In genomic region chr18:24672165-24672950, GRCh38 we compare ENCODE assay signal across 15 cellular contexts.
A peak's percentile ranks its signal among the peaks of the same experiment; 100 is the strongest.
DNase-seq lines count a peak whose midpoint lies in the region; ATAC-seq, FAIRE-seq and TF ChIP-seq lines count a peak whose summit lies in the region.
"Had no signal": no experiment of that assay in that cellular context is flagged by ENCODE, and none has a peak within 500 bp of the region (broad histone marks: within the 10 kb centered on the region; RNA-seq: fewer than 3 reads in every experiment).

No MANE protein-coding gene starts in this region.

- H4K20me1 ChIP-seq in GM12878 (ENCODE audit: control insufficient read depth, insufficient read depth) (no peaks in the 10 kb centered on the region), osteoblast (ENCODE audit: insufficient read depth, low read length) (no peaks in the 10 kb centered on the region)

- H3K27me3 ChIP-seq in GM12878 (replicated peaks in 1 of 2; ENCODE audit: control insufficient read depth in 2 of 2, insufficient read depth in 2 of 2, low read length in 1 of 2) (peaks cover 0 to 3% of the 10 kb centered on the region in 2 experiments; a peak in 1 of 4 replicates), Peyer's patch (no peaks in the 10 kb centered on the region), osteoblast (ENCODE audit: insufficient read depth, low read length) (no peaks in the 10 kb centered on the region)
- H3K27me3 ChIP-seq: uterus had no signal

- TF ChIP-seq RAD21 in GM12878 (IDR thresholded peaks at IDR 0.05; ENCODE audit: insufficient read depth, low read depth, low read length) = 0 out of 2 replicates have a peak, but pooled peaks have one; percentile 16

- in situ Hi-C loops in GM12878 (cut with MboI) = no loop called here

- POLR2A ChIA-PET in GM12878 (lab: Charles Lee) = no interaction called here

- H3K4me3 ChIP-seq in LNCaP clone FGC (ENCODE audit: low read depth, low read length) = no peak overlapping the region
- H3K4me3 ChIP-seq in GM12878 = no peak overlapping the region
- no peak overlapping the region for H3K4me3 ChIP-seq in Peyer's patch
- H3K4me3 ChIP-seq in osteoblast (ENCODE audit: insufficient read depth, low read length) = no peak overlapping the region
- H3K4me3 ChIP-seq: uterus had no signal

- H3K9ac ChIP-seq in GM12878 (ENCODE audit: control insufficient read depth, insufficient read depth, low read length) = no peak overlapping the region

- SMC1A ChIA-PET in GM12878 (lab: Charles Lee; ENCODE audit: uncharacterized antibody, unreplicated experiment) = interaction anchor here (0.6 to 1.8 kb wide), 2 partner anchors 14 to 183 kb away, joined by 3 read pairs; no protein-coding TSS in a partner anchor

- no peak overlapping the region for H2AFZ ChIP-seq in GM12878 (ENCODE audit: control insufficient read depth, low read depth, low read length)
- H2AFZ ChIP-seq in osteoblast (ENCODE audit: low read length) = no peak overlapping the region

- DNase-seq in NCI-H748 (lab: John Stamatoyannopoulos, UW; ENCODE audit: unreplicated experiment) = peak; percentile 43
- no peak for DNase-seq in NCI-H748 treated with DMSO at 0.1 percent for 48 hours (lab: John Stamatoyannopoulos, UW)
- DNase-seq in LNCaP clone FGC (ENCODE audit: low read depth) = no peak
- no peak for DNase-seq in GM12878 (ENCODE audit: low read depth, low spot score)
- no peak for DNase-seq in progenitor cell of endocrine pancreas (ENCODE audit: low spot score, unreplicated experiment)
- no peak for DNase-seq in Peyer's patch
- no peak for DNase-seq in osteoblast (ENCODE audit: insufficient read length, low spot score, missing footprints)
- DNase-seq in mesothelial cell of epicardium (ENCODE audit: low spot score in 2 of 2, unreplicated experiment in 2 of 2) = no peak
- DNase-seq: EL, HFFc6, NCI-H2081 treated with DMSO at 0.1 percent for 48 hours, uterus had no signal

- H3K79me2 ChIP-seq in GM12878 (ENCODE audit: control insufficient read depth, insufficient read depth, low read length) (no peaks in the 10 kb centered on the region), osteoblast (ENCODE audit: insufficient read depth, low read length) (no peaks in the 10 kb centered on the region)

- H3K27me3 Mint-ChIP-seq in progenitor cell of endocrine pancreas (peaks cover 11% of the 10 kb centered on the region), mesothelial cell of epicardium (ENCODE audit: low read depth) (peaks cover 78% of the 10 kb centered on the region)

- CTCF ChIA-PET in GM12878 (lab: Yijun Ruan, JAX) = no interaction called here

- H3K4me3 Mint-ChIP-seq in progenitor cell of endocrine pancreas (ENCODE audit: low read depth) (no peak overlapping the region), mesothelial cell of epicardium (no peak overlapping the region)
- H3K4me3 Mint-ChIP-seq: HFFc6 had no signal

- intact Hi-C loops in GM12878 (cut with micrococcal nuclease; ENCODE audit: unreplicated experiment) = no loop called here

- H3K36me3 Mint-ChIP-seq in progenitor cell of endocrine pancreas (ENCODE audit: insufficient read depth) = no peaks in the 10 kb centered on the region
- H3K36me3 Mint-ChIP-seq in mesothelial cell of epicardium = no peaks in the 10 kb centered on the region
- H3K36me3 Mint-ChIP-seq: activated naive CD4-positive, alpha-beta T cell treated with anti-CD3 and anti-CD28 coated beads, Interleukin-2, amount 50 U/mL, for 72 hours had no signal

- H3K27ac ChIP-seq in GM12878 (ENCODE audit: control insufficient read depth, insufficient read depth) = no peak overlapping the region
- no peak overlapping the region for H3K27ac ChIP-seq in Peyer's patch
- H3K27ac ChIP-seq in osteoblast (ENCODE audit: low read depth, low read length) = no peak overlapping the region
- H3K27ac ChIP-seq: uterus had no signal

- TF ChIP-seq CTCF in LNCaP clone FGC (IDR thresholded peaks at IDR 0.05; ENCODE audit: control insufficient read depth, extremely low read depth, insufficient read depth) = peak; percentile 56
- TF ChIP-seq CTCF in GM12878 (IDR thresholded peaks at IDR 0.05 in 2 of 3, conservative IDR thresholded peaks at IDR 0.05 in 1 of 3; ENCODE audit: control insufficient read depth in 2 of 3, extremely low read depth in 1 of 3, insufficient read depth in 1 of 3, low read depth in 3 of 3, low read length in 3 of 3) = peak in 1 of 3 experiments; percentile 11; a peak in 1 of 6 replicates
- no peak for TF ChIP-seq CTCF in progenitor cell of endocrine pancreas (IDR thresholded peaks at IDR 0.05; ENCODE audit: unreplicated experiment)
- peak in 1 of 6 experiments; percentile 5 for TF ChIP-seq CTCF in Peyer's patch (IDR thresholded peaks at IDR 0.05)
- TF ChIP-seq CTCF in osteoblast (IDR thresholded peaks at IDR 0.05; ENCODE audit: extremely low read depth, low read depth, low read length) = no peak
- TF ChIP-seq CTCF in mesothelial cell of epicardium (IDR thresholded peaks at IDR 0.05; ENCODE audit: unreplicated experiment) = no peak

- no peak for TF ChIP-seq EP300 in GM12878 (IDR thresholded peaks at IDR 0.05; ENCODE audit: borderline replicate concordance in 1 of 2, control insufficient read depth in 1 of 2, low read depth in 2 of 2, low read length in 2 of 2)

- H3K4me1 ChIP-seq in GM12878 (ENCODE audit: control insufficient read depth, insufficient read depth, low read length) (no peaks in the 10 kb centered on the region), Peyer's patch (no peaks in the 10 kb centered on the region), osteoblast (ENCODE audit: insufficient read depth, low read length) (no peaks in the 10 kb centered on the region)
- H3K4me1 ChIP-seq: uterus had no signal

- no TSS peak for BruUV-seq in GM12878 (replicated peaks; lab: Mats Ljungman, UMichigan)

- peaks cover 1% of the 10 kb centered on the region for H3K9me3 Mint-ChIP-seq in progenitor cell of endocrine pancreas (ENCODE audit: low read depth)
- peaks cover 7% of the 10 kb centered on the region for H3K9me3 Mint-ChIP-seq in mesothelial cell of epicardium
- H3K9me3 Mint-ChIP-seq: activated naive CD4-positive, alpha-beta T cell treated with anti-CD3 and anti-CD28 coated beads, Interleukin-2, amount 50 U/mL, for 72 hours; HFFc6 had no signal

- RAD21 ChIA-PET in GM12878 (lab: Charles Lee; ENCODE audit: unreplicated experiment) = no interaction called here

- TF ChIP-seq POLR2A in GM12878 (IDR thresholded peaks at IDR 0.05; ENCODE audit: low read depth, low read length) = no peak
- no peak for TF ChIP-seq POLR2A in Peyer's patch (IDR thresholded peaks at IDR 0.05)

- H3K27ac Mint-ChIP-seq in progenitor cell of endocrine pancreas = peak overlapping the region; percentile 53
- H3K27ac Mint-ChIP-seq in mesothelial cell of epicardium = no peak overlapping the region
- H3K27ac Mint-ChIP-seq: activated naive CD4-positive, alpha-beta T cell treated with anti-CD3 and anti-CD28 coated beads, Interleukin-2, amount 50 U/mL, for 72 hours; HFFc6 had no signal

- 3% methylated on average over 9 of the region's 9 CpGs for WGBS in GM12878 (ENCODE audit: insufficient coverage, insufficient replicate concordance, low lambda C conversion rate, missing lambda C conversion rate)

- H3K4me1 Mint-ChIP-seq in progenitor cell of endocrine pancreas (ENCODE audit: low read depth) (no peaks in the 10 kb centered on the region), mesothelial cell of epicardium (no peaks in the 10 kb centered on the region)

- no peaks in the 10 kb centered on the region for H3K36me3 ChIP-seq in GM12878 (ENCODE audit: control insufficient read depth in 2 of 2, insufficient read depth in 2 of 2, low read length in 1 of 2)
- no peaks in the 10 kb centered on the region for H3K36me3 ChIP-seq in Peyer's patch
- no peaks in the 10 kb centered on the region for H3K36me3 ChIP-seq in osteoblast (ENCODE audit: insufficient read depth, low read length)
- H3K36me3 ChIP-seq: uterus had no signal

- no peaks in the 10 kb centered on the region for H3K9me3 ChIP-seq in GM12878 (replicated peaks; ENCODE audit: control insufficient read depth, insufficient read depth, low read length)
- no peaks in the 10 kb centered on the region for H3K9me3 ChIP-seq in Peyer's patch
- no peaks in the 10 kb centered on the region for H3K9me3 ChIP-seq in osteoblast (ENCODE audit: low read depth, low read length)
- H3K9me3 ChIP-seq: uterus had no signal

- no peak for FAIRE-seq in GM12878 (lab: Jason Lieb, UNC)
- FAIRE-seq: GM18507, HTR-8/SVneo had no signal

- no peak for ATAC-seq in GM12878
- ATAC-seq: activated naive CD4-positive, alpha-beta T cell treated with anti-CD3 and anti-CD28 coated beads, Interleukin-2, amount 50 U/mL, for 72 hours had no signal

- H3K4me2 ChIP-seq in GM12878 (ENCODE audit: control insufficient read depth, insufficient read depth) = no peak overlapping the region
- H3K4me2 ChIP-seq in osteoblast (ENCODE audit: insufficient read depth, low read length) = no peak overlapping the region

TF ChIP-seq in GM12878, 131 proteins besides CTCF, POLR2A, EP300 and RAD21 (continues in another document):
- TF ChIP-seq PML (IDR thresholded peaks at IDR 0.05; ENCODE audit: low read length) (no peak), MEF2B (IDR thresholded peaks at IDR 0.05; ENCODE audit: partially characterized antibody, poor library complexity, severe bottlenecking) (no peak), KDM1A (IDR thresholded peaks at IDR 0.05; ENCODE audit: borderline replicate concordance) (no peak), SUZ12 (IDR thresholded peaks at IDR 0.05; ENCODE audit: unreplicated experiment) (no peak), ZNF274 (IDR thresholded peaks at IDR 0.05; ENCODE audit: insufficient read depth, insufficient read length) (no peak), ATF2 (IDR thresholded peaks at IDR 0.05; ENCODE audit: low read length) (no peak)
